ENCODE assay signal across 9 cellular contexts in genomic region chr15:51846066-51846462, GRCh38. TPM values are rescaled to one million over a fixed set of nuclear protein-coding genes. Genes with fewer than 3 reads are reported as not detected.
DNase-seq lines count a peak whose midpoint lies in the region; ATAC-seq and TF ChIP-seq lines count a peak whose summit lies in the region.
"Had no signal": no experiment of that assay in that cellular context is flagged by ENCODE, and none has a peak within 500 bp of the region (broad histone marks: within the 10 kb centered on the region; RNA-seq: fewer than 3 reads in every experiment).

No MANE protein-coding gene starts in this region.

- H3K27me3 ChIP-seq in hepatocyte (no peaks in the 10 kb centered on the region), thyroid gland (no peaks in the 10 kb centered on the region)

- H4K20me1 ChIP-seq in hepatocyte (ENCODE audit: insufficient read depth, poor library complexity, severe bottlenecking) = peaks cover 4% of the 10 kb centered on the region

- H3K4me3 Mint-ChIP-seq in activated CD4-positive, alpha-beta memory T cell treated with anti-CD3 and anti-CD28 coated beads for 36 hours = no peak overlapping the region
- H3K4me3 Mint-ChIP-seq in activated CD4-positive, alpha-beta memory T cell treated with anti-CD3 and anti-CD28 coated beads, Interleukin-2, amount 10 ng/mL, durations not matched to agents 7 days and 5 days = no peak overlapping the region
- no peak overlapping the region for H3K4me3 Mint-ChIP-seq in activated T-helper 1 cell treated with anti-CD3 and anti-CD28 coated beads, Interleukin-12 subunit alpha, Interleukin-12 subunit beta, Interleukin-2, Interleukin-4 antibody, amounts not matched to agents 30 ng/mL and 10 ng/mL and 1 ng/mL, durations not matched to agents 14 hours and 24 hours and 36 hours

- H3K27ac ChIP-seq in hepatocyte (peak overlapping the region; percentile 88), thyroid gland (peak overlapping the region in 2 of 3 donors; percentile 34 to 45)

- H3K9me2 ChIP-seq in hepatocyte (replicated peaks; ENCODE audit: insufficient read depth) = no peaks in the 10 kb centered on the region

- H3K4me2 ChIP-seq in hepatocyte = no peak overlapping the region

- H3K36me3 ChIP-seq in hepatocyte (replicated peaks; ENCODE audit: insufficient read depth, low read depth) (no peaks in the 10 kb centered on the region), thyroid gland (no peaks in the 10 kb centered on the region)

- H3K4me3 ChIP-seq in hepatocyte (no peak overlapping the region), thyroid gland (replicated peaks in 1 of 3) (no peak overlapping the region)

- TF ChIP-seq CTCF in hepatocyte (IDR thresholded peaks at IDR 0.05; ENCODE audit: poor library complexity) (no peak), thyroid gland (IDR thresholded peaks at IDR 0.05) (no peak)

- H3K79me2 ChIP-seq in hepatocyte = peaks cover 95% of the 10 kb centered on the region

- WGBS in hepatocyte (ENCODE audit: low lambda C conversion rate, missing lambda C conversion rate) = 94% methylated on average over 3 of the region's 3 CpGs
- WGBS in thyroid gland, 2 donors = 84 to 86% methylated on average over 3 of the region's 3 CpGs

- H3K36me3 Mint-ChIP-seq in activated CD4-positive, alpha-beta memory T cell treated with anti-CD3 and anti-CD28 coated beads for 36 hours = no peaks in the 10 kb centered on the region
- H3K36me3 Mint-ChIP-seq in activated CD4-positive, alpha-beta memory T cell treated with anti-CD3 and anti-CD28 coated beads, Interleukin-2, amount 10 ng/mL, durations not matched to agents 7 days and 5 days (ENCODE audit: low read depth) = peaks cover 22% of the 10 kb centered on the region
- H3K36me3 Mint-ChIP-seq in activated T-helper 1 cell treated with anti-CD3 and anti-CD28 coated beads, Interleukin-12 subunit alpha, Interleukin-12 subunit beta, Interleukin-2, Interleukin-4 antibody, amounts not matched to agents 30 ng/mL and 10 ng/mL and 1 ng/mL, durations not matched to agents 14 hours and 24 hours and 36 hours (ENCODE audit: low read depth) = peaks cover 14% of the 10 kb centered on the region

- CTCF ChIA-PET in activated CD4-positive, alpha-beta memory T cell treated with anti-CD3 and anti-CD28 coated beads for 36 hours (lab: Charles Lee) = interaction anchor here (0.8 kb wide), 1 partner anchor 69 kb away, joined by 3 read pairs; no protein-coding TSS in a partner anchor
- CTCF ChIA-PET in activated CD4-positive, alpha-beta memory T cell treated with anti-CD3 and anti-CD28 coated beads, Interleukin-2, amount 10 ng/mL, durations not matched to agents 7 days and 5 days (lab: Charles Lee) = interaction anchor here (1.3 kb wide), 1 partner anchor 10 kb away, joined by 4 read pairs; no protein-coding TSS in a partner anchor
- CTCF ChIA-PET in HEK293T (lab: Yijun Ruan, JAX) = no interaction called here

- no peaks in the 10 kb centered on the region for H3K27me3 Mint-ChIP-seq in activated CD4-positive, alpha-beta memory T cell treated with anti-CD3 and anti-CD28 coated beads for 36 hours
- H3K27me3 Mint-ChIP-seq in activated CD4-positive, alpha-beta memory T cell treated with anti-CD3 and anti-CD28 coated beads, Interleukin-2, amount 10 ng/mL, durations not matched to agents 7 days and 5 days = no peaks in the 10 kb centered on the region
- no peaks in the 10 kb centered on the region for H3K27me3 Mint-ChIP-seq in activated T-helper 1 cell treated with anti-CD3 and anti-CD28 coated beads, Interleukin-12 subunit alpha, Interleukin-12 subunit beta, Interleukin-2, Interleukin-4 antibody, amounts not matched to agents 30 ng/mL and 10 ng/mL and 1 ng/mL, durations not matched to agents 14 hours and 24 hours and 36 hours (ENCODE audit: insufficient read depth)

- ATAC-seq in GM21737 (IDR thresholded peaks at IDR 0.05; ENCODE audit: unreplicated experiment) = no peak

- H3K4me1 Mint-ChIP-seq in activated CD4-positive, alpha-beta memory T cell treated with anti-CD3 and anti-CD28 coated beads for 36 hours (ENCODE audit: low read depth) = peaks cover 75% of the 10 kb centered on the region
- peaks cover 53% of the 10 kb centered on the region for H3K4me1 Mint-ChIP-seq in activated CD4-positive, alpha-beta memory T cell treated with anti-CD3 and anti-CD28 coated beads, Interleukin-2, amount 10 ng/mL, durations not matched to agents 7 days and 5 days
- H3K4me1 Mint-ChIP-seq in activated T-helper 1 cell treated with anti-CD3 and anti-CD28 coated beads, Interleukin-12 subunit alpha, Interleukin-12 subunit beta, Interleukin-2, Interleukin-4 antibody, amounts not matched to agents 30 ng/mL and 10 ng/mL and 1 ng/mL, durations not matched to agents 14 hours and 24 hours and 36 hours (ENCODE audit: low read depth) = peaks cover 59% of the 10 kb centered on the region

- H3K9me3 ChIP-seq in hepatocyte (ENCODE audit: low read depth) (no peaks in the 10 kb centered on the region), thyroid gland (no peaks in the 10 kb centered on the region)

- peak overlapping the region; percentile 61 for H3K27ac Mint-ChIP-seq in activated CD4-positive, alpha-beta memory T cell treated with anti-CD3 and anti-CD28 coated beads for 36 hours
- no peak overlapping the region for H3K27ac Mint-ChIP-seq in activated CD4-positive, alpha-beta memory T cell treated with anti-CD3 and anti-CD28 coated beads, Interleukin-2, amount 10 ng/mL, durations not matched to agents 7 days and 5 days
- H3K27ac Mint-ChIP-seq in activated T-helper 1 cell treated with anti-CD3 and anti-CD28 coated beads, Interleukin-12 subunit alpha, Interleukin-12 subunit beta, Interleukin-2, Interleukin-4 antibody, amounts not matched to agents 30 ng/mL and 10 ng/mL and 1 ng/mL, durations not matched to agents 14 hours and 24 hours and 36 hours = peak overlapping the region; percentile 45

- H3K4me1 ChIP-seq in hepatocyte (ENCODE audit: insufficient read depth) (peaks cover 42% of the 10 kb centered on the region), thyroid gland (peaks cover 50 to 65% of the 10 kb centered on the region in 2 donors)

- H2AFZ ChIP-seq in hepatocyte = no peak overlapping the region

- no peak for TF ChIP-seq POLR2A in thyroid gland (IDR thresholded peaks at IDR 0.05)

- no peak for DNase-seq in activated CD4-positive, alpha-beta memory T cell treated with anti-CD3 and anti-CD28 coated beads for 36 hours
- DNase-seq in activated CD4-positive, alpha-beta memory T cell treated with anti-CD3 and anti-CD28 coated beads, Interleukin-2, amount 10 ng/mL, durations not matched to agents 7 days and 5 days = no peak
- DNase-seq in activated T-helper 1 cell treated with anti-CD3 and anti-CD28 coated beads, Interleukin-12 subunit alpha, Interleukin-12 subunit beta, Interleukin-2, Interleukin-4 antibody, amounts not matched to agents 30 ng/mL and 10 ng/mL and 1 ng/mL, durations not matched to agents 14 hours and 24 hours and 36 hours (ENCODE audit: low spot score) = no peak
- DNase-seq in hepatocyte (ENCODE audit: low spot score) (no peak), thyroid gland (no peak), HEK293T (ENCODE audit: extremely low spot score) (no peak)
- no peak for DNase-seq in stimulated activated CD4-positive, alpha-beta T cell treated with anti-CD3 and anti-CD28 coated beads, Interleukin-1b, Interleukin-23, amount 100 ng/mL, for 48 hours
- DNase-seq: midbrain had no signal

- intact Hi-C loops in activated CD4-positive, alpha-beta memory T cell treated with anti-CD3 and anti-CD28 coated beads for 36 hours (cut with micrococcal nuclease) = loop anchor here (1.0 kb wide), 1 partner anchor 13 kb away; no protein-coding TSS in a partner anchor
- intact Hi-C loops in activated T-helper 1 cell treated with anti-CD3 and anti-CD28 coated beads, Interleukin-12 subunit alpha, Interleukin-12 subunit beta, Interleukin-2, Interleukin-4 antibody, amounts not matched to agents 30 ng/mL and 10 ng/mL and 1 ng/mL, durations not matched to agents 14 hours and 24 hours and 36 hours (cut with micrococcal nuclease) = no loop called here
- intact Hi-C loops in thyroid gland (cut with DNase I) = no loop called here

- H3K9me3 Mint-ChIP-seq in activated CD4-positive, alpha-beta memory T cell treated with anti-CD3 and anti-CD28 coated beads for 36 hours = no peaks in the 10 kb centered on the region
- no peaks in the 10 kb centered on the region for H3K9me3 Mint-ChIP-seq in activated CD4-positive, alpha-beta memory T cell treated with anti-CD3 and anti-CD28 coated beads, Interleukin-2, amount 10 ng/mL, durations not matched to agents 7 days and 5 days
- H3K9me3 Mint-ChIP-seq in activated T-helper 1 cell treated with anti-CD3 and anti-CD28 coated beads, Interleukin-12 subunit alpha, Interleukin-12 subunit beta, Interleukin-2, Interleukin-4 antibody, amounts not matched to agents 30 ng/mL and 10 ng/mL and 1 ng/mL, durations not matched to agents 14 hours and 24 hours and 36 hours = no peaks in the 10 kb centered on the region

- POLR2A ChIA-PET in activated CD4-positive, alpha-beta memory T cell treated with anti-CD3 and anti-CD28 coated beads for 36 hours (lab: Charles Lee) = interaction anchor here (0.8 to 0.9 kb wide), 2 partner anchors 13 to 15 kb away, joined by 3 read pairs; no protein-coding TSS in a partner anchor
- POLR2A ChIA-PET in activated CD4-positive, alpha-beta memory T cell treated with anti-CD3 and anti-CD28 coated beads, Interleukin-2, amount 10 ng/mL, durations not matched to agents 7 days and 5 days (lab: Charles Lee) = interaction anchor here (2.3 kb wide), 1 partner anchor 16 kb away, joined by 10 read pairs; the partner anchor contains the start of gene TMOD3
- POLR2A ChIA-PET in HEK293T (lab: Yijun Ruan, JAX) = no interaction called here

TF ChIP-seq in HEK293T, 16 proteins besides CTCF, POLR2A, EP300 and RAD21:
- TF ChIP-seq ELF4 (IDR thresholded peaks at IDR 0.05) = no peak

RNA-seq across cellular contexts. Expression of gene TMOD3, which starts 16.6 kb away (rescaled TPM):
- 10 to 100 TPM; 56.9 to 61.6 TPM for total RNA-seq in activated CD4-positive, alpha-beta memory T cell treated with anti-CD3 and anti-CD28 coated beads for 36 hours
- total RNA-seq in activated CD4-positive, alpha-beta memory T cell treated with anti-CD3 and anti-CD28 coated beads, Interleukin-2, amount 10 ng/mL, durations not matched to agents 7 days and 5 days = 10 to 100 TPM; 77.5 to 79.6 TPM
- total RNA-seq in activated T-helper 1 cell treated with anti-CD3 and anti-CD28 coated beads, Interleukin-12 subunit alpha, Interleukin-12 subunit beta, Interleukin-2, Interleukin-4 antibody, amounts not matched to agents 30 ng/mL and 10 ng/mL and 1 ng/mL, durations not matched to agents 14 hours and 24 hours and 36 hours = 59.2 and 60.2 TPM in 2 replicates
- total RNA-seq in hepatocyte = 32.5 and 38.3 TPM in 2 replicates
- 26.3 and 27.2 TPM in 2 replicates for polyA plus RNA-seq in hepatocyte
- total RNA-seq in thyroid gland = 10 to 100 TPM; 24.3 to 42.7 (median 30.9) TPM
